Comparison of ENCODE assay signal across 8 cellular contexts in the genomic region with DNA sequence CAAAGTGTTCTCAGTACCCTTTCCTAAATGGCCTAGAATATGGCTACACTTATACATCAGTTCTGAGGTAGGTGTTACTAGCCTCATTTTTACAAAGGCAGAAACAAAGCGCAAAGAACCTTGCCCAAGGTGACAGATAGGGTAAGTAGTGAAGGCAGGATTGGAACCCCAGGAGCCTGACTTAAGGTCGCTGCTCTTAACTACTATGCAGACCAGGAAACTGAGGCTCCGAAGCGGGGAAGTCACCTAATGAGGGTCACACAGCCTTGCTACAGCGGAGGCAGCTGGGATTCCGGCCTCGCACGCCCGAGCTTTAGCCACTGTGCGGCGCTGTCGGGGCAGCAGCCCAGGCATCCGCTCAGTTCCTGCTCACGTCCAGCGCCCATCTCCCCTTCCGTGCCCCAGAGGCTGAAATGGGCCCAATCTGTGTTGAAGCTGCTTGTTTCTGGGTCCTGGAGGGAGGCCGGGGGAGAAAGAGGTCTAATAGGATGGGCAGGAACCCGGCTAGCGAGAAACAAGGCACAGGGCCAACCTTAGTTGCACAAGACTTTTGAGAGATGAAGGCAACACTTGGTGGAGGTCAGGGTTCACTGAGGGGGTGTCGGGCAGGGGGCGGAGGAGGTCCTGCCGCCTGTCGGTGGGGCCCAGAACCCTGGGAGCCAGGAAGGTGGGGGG. TPM values are rescaled to one million over a fixed set of nuclear protein-coding genes. Genes with fewer than 3 reads are reported as not detected.
DNase-seq lines count a peak whose midpoint lies in the region; ATAC-seq and TF ChIP-seq lines count a peak whose summit lies in the region.

No MANE protein-coding gene starts in this region.

- H3K27ac ChIP-seq in Peyer's patch, result peak overlapping the region; percentile 79 to 98 (median 82)
- peak overlapping the region; percentile 33 for H3K27ac ChIP-seq in osteoblast (ENCODE audit: low read depth, low read length)
- peak overlapping the region; percentile 37 to 76 (median 70) for H3K27ac ChIP-seq in thyroid gland

- H3K4me3 ChIP-seq in Peyer's patch (peak overlapping the region; percentile 55 to 91 (median 74)), fibroblast of villous mesenchyme (ENCODE audit: low read depth, low read length) (peak overlapping the region; percentile 68), osteoblast (ENCODE audit: insufficient read depth, low read length) (peak overlapping the region; percentile 78), thyroid gland (replicated peaks in 1 of 3) (peak overlapping the region in 2 of 3 donors; percentile 80)

- TF ChIP-seq CTCF in Peyer's patch (IDR thresholded peaks at IDR 0.05), result peak; percentile 61 to 90 (median 82)
- TF ChIP-seq CTCF in fibroblast of villous mesenchyme (IDR thresholded peaks at IDR 0.05; ENCODE audit: insufficient read depth, low read depth, low read length), result peak; percentile 97
- peak; percentile 95 for TF ChIP-seq CTCF in osteoblast (IDR thresholded peaks at IDR 0.05; ENCODE audit: extremely low read depth, low read depth, low read length)
- TF ChIP-seq CTCF in thyroid gland (IDR thresholded peaks at IDR 0.05), result peak in 5 of 6 experiments; percentile 48 to 73 (median 67)

- H3K9me3 ChIP-seq in Peyer's patch (no peaks in the 10 kb centered on the region), osteoblast (ENCODE audit: low read depth, low read length) (no peaks in the 10 kb centered on the region), thyroid gland (no peaks in the 10 kb centered on the region)

- peaks cover 0 to 32% of the 10 kb centered on the region in 2 donors for H3K27me3 ChIP-seq in Peyer's patch
- peaks cover 28% of the 10 kb centered on the region for H3K27me3 ChIP-seq in osteoblast (ENCODE audit: insufficient read depth, low read length)
- peaks cover 27% of the 10 kb centered on the region for H3K27me3 ChIP-seq in thyroid gland

- no peak for TF ChIP-seq POLR2A in Peyer's patch (IDR thresholded peaks at IDR 0.05)
- no peak for TF ChIP-seq POLR2A in thyroid gland (IDR thresholded peaks at IDR 0.05)

- H3K36me3 ChIP-seq in Peyer's patch, result no peaks in the 10 kb centered on the region
- no peaks in the 10 kb centered on the region for H3K36me3 ChIP-seq in osteoblast (ENCODE audit: insufficient read depth, low read length)
- H3K36me3 ChIP-seq in thyroid gland, result no peaks in the 10 kb centered on the region

- peak; percentile 49 for ATAC-seq in GM21528 (IDR thresholded peaks at IDR 0.05; ENCODE audit: low FRiP score, unreplicated experiment)

- H3K4me3 Mint-ChIP-seq in activated T-helper 1 cell treated with anti-CD3 and anti-CD28 coated beads, Interleukin-12 subunit alpha, Interleukin-12 subunit beta, Interleukin-2, Interleukin-4 antibody, amounts not matched to agents 30 ng/mL and 10 ng/mL and 1 ng/mL, durations not matched to agents 14 hours and 24 hours and 36 hours, result peak overlapping the region; percentile 94

- H2AFZ ChIP-seq in osteoblast (ENCODE audit: low read length), result peak overlapping the region; percentile 98

- no peaks in the 10 kb centered on the region for H3K9me3 Mint-ChIP-seq in activated T-helper 1 cell treated with anti-CD3 and anti-CD28 coated beads, Interleukin-12 subunit alpha, Interleukin-12 subunit beta, Interleukin-2, Interleukin-4 antibody, amounts not matched to agents 30 ng/mL and 10 ng/mL and 1 ng/mL, durations not matched to agents 14 hours and 24 hours and 36 hours

- H4K20me1 ChIP-seq in osteoblast (ENCODE audit: insufficient read depth, low read length), result no peaks in the 10 kb centered on the region

- H3K27me3 Mint-ChIP-seq in activated T-helper 1 cell treated with anti-CD3 and anti-CD28 coated beads, Interleukin-12 subunit alpha, Interleukin-12 subunit beta, Interleukin-2, Interleukin-4 antibody, amounts not matched to agents 30 ng/mL and 10 ng/mL and 1 ng/mL, durations not matched to agents 14 hours and 24 hours and 36 hours (ENCODE audit: insufficient read depth), result peaks cover 33% of the 10 kb centered on the region

- DNase-seq in DMS153 (lab: John Stamatoyannopoulos, UW) (peak; percentile 70), HuH-7 (ENCODE audit: low spot score) (peak; percentile 92), Peyer's patch (peak; percentile 74 to 92 (median 88)), fibroblast of villous mesenchyme (ENCODE audit: low read depth) (peak; percentile 60), osteoblast (ENCODE audit: insufficient read length, low spot score, missing footprints) (peak; percentile 99), thyroid gland (peak; percentile 54 to 57)
- peak; percentile 70 for DNase-seq in activated T-helper 1 cell treated with anti-CD3 and anti-CD28 coated beads, Interleukin-12 subunit alpha, Interleukin-12 subunit beta, Interleukin-2, Interleukin-4 antibody, amounts not matched to agents 30 ng/mL and 10 ng/mL and 1 ng/mL, durations not matched to agents 14 hours and 24 hours and 36 hours (ENCODE audit: low spot score)

- peaks cover 13% of the 10 kb centered on the region for H3K36me3 Mint-ChIP-seq in activated T-helper 1 cell treated with anti-CD3 and anti-CD28 coated beads, Interleukin-12 subunit alpha, Interleukin-12 subunit beta, Interleukin-2, Interleukin-4 antibody, amounts not matched to agents 30 ng/mL and 10 ng/mL and 1 ng/mL, durations not matched to agents 14 hours and 24 hours and 36 hours (ENCODE audit: low read depth)

- WGBS in thyroid gland, 2 donors, result 4 to 6% methylated on average over 19 to 23 of the region's 23 CpGs

- peaks cover 0 to 38% (median 8%) of the 10 kb centered on the region in 4 donors for H3K4me1 ChIP-seq in Peyer's patch
- peaks cover 24% of the 10 kb centered on the region for H3K4me1 ChIP-seq in osteoblast (ENCODE audit: insufficient read depth, low read length)
- H3K4me1 ChIP-seq in thyroid gland, result peaks cover 21 to 41% of the 10 kb centered on the region in 2 donors

- peak overlapping the region; percentile 90 for H3K4me2 ChIP-seq in osteoblast (ENCODE audit: insufficient read depth, low read length)

- intact Hi-C loops in activated T-helper 1 cell treated with anti-CD3 and anti-CD28 coated beads, Interleukin-12 subunit alpha, Interleukin-12 subunit beta, Interleukin-2, Interleukin-4 antibody, amounts not matched to agents 30 ng/mL and 10 ng/mL and 1 ng/mL, durations not matched to agents 14 hours and 24 hours and 36 hours (cut with micrococcal nuclease), result loop anchor here (1.0 to 5.0 kb wide), 7 partner anchors 71 to 1036 kb away; partner anchors contain the start of genes SPATA6 and STIL
- intact Hi-C loops in thyroid gland (cut with DNase I), result loop anchor here (2.0 to 10.0 kb wide), 3 partner anchors 49 to 272 kb away; no protein-coding TSS in a partner anchor

- H3K27ac Mint-ChIP-seq in activated T-helper 1 cell treated with anti-CD3 and anti-CD28 coated beads, Interleukin-12 subunit alpha, Interleukin-12 subunit beta, Interleukin-2, Interleukin-4 antibody, amounts not matched to agents 30 ng/mL and 10 ng/mL and 1 ng/mL, durations not matched to agents 14 hours and 24 hours and 36 hours, result peak overlapping the region; percentile 88

- H3K4me1 Mint-ChIP-seq in activated T-helper 1 cell treated with anti-CD3 and anti-CD28 coated beads, Interleukin-12 subunit alpha, Interleukin-12 subunit beta, Interleukin-2, Interleukin-4 antibody, amounts not matched to agents 30 ng/mL and 10 ng/mL and 1 ng/mL, durations not matched to agents 14 hours and 24 hours and 36 hours (ENCODE audit: low read depth), result peaks cover 34% of the 10 kb centered on the region

- no peaks in the 10 kb centered on the region for H3K79me2 ChIP-seq in osteoblast (ENCODE audit: insufficient read depth, low read length)

RNA-seq across cellular contexts. Expression of gene FOXD2, which starts 1.4 kb away (rescaled TPM):
- total RNA-seq in Peyer's patch, result 1 to 10 TPM in 3 of 4 donors, not detected in 1; 1.1 to 1.5 (median 1.3) TPM
- 0.17 and 0.21 TPM in 2 replicates for total RNA-seq in activated T-helper 1 cell treated with anti-CD3 and anti-CD28 coated beads, Interleukin-12 subunit alpha, Interleukin-12 subunit beta, Interleukin-2, Interleukin-4 antibody, amounts not matched to agents 30 ng/mL and 10 ng/mL and 1 ng/mL, durations not matched to agents 14 hours and 24 hours and 36 hours
- under 0.01 and 0.32 TPM in 2 replicates for total RNA-seq in fibroblast of villous mesenchyme
- total RNA-seq in osteoblast, result 0.59 and 0.72 TPM in 2 replicates
- total RNA-seq in thyroid gland, result under 1 TPM in 2 of 4 donors, not detected in 2; 0.11 to 0.54 TPM

RNA-seq across cellular contexts. Expression of gene FOXE3, which starts 20.4 kb away (rescaled TPM):
- total RNA-seq in Peyer's patch (not detected), fibroblast of villous mesenchyme (not detected in 2 replicates), osteoblast (not detected in 2 replicates), thyroid gland (not detected)
- not detected in 2 replicates for total RNA-seq in activated T-helper 1 cell treated with anti-CD3 and anti-CD28 coated beads, Interleukin-12 subunit alpha, Interleukin-12 subunit beta, Interleukin-2, Interleukin-4 antibody, amounts not matched to agents 30 ng/mL and 10 ng/mL and 1 ng/mL, durations not matched to agents 14 hours and 24 hours and 36 hours

Comparison
In these comparisons a context has a peak if more than half of its experiments do, and no peak if none do; other contexts are left out.
1. Peak in every context shown above with its lines: DNase-seq, ATAC-seq, H3K4me3 ChIP-seq and H3K27ac ChIP-seq.